Comparison of ENCODE assay signal across 21 cellular contexts in the genomic region with DNA sequence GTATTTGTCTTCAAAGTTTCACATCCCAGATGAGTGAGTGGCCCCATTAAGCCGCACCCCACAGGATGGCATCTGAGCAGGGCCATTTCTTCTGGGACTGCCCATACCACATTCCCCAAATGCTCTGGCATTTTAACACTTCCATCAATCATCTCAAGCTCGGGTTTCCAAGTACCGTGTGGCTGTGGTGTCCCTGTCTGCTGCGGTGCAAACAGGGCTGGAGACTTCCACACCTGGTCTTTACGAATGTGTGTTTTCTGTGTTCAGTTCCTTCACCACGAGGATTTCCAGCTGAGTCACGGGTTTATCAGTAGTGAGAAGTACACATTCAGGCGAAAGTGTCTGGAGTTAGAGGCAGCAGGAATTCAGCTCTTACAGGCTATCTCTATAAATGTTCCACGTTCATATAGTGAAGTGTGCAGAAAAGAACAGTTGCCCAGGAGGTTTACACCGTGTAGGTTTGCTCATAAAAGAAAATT.
DNase-seq lines count a peak whose midpoint lies in the region; ATAC-seq and TF ChIP-seq lines count a peak whose summit lies in the region.
"Had no signal": no experiment of that assay in that cellular context is flagged by ENCODE, and none has a peak within 500 bp of the region (broad histone marks: within the 10 kb centered on the region; RNA-seq: fewer than 3 reads in every experiment).

No MANE protein-coding gene starts in this region.

- H3K36me3 ChIP-seq in Caco-2 (ENCODE audit: control insufficient read depth, insufficient read depth, low read length), result no peaks in the 10 kb centered on the region
- H3K36me3 ChIP-seq in mucosa of rectum (ENCODE audit: control insufficient read depth in 2 of 2, insufficient read depth in 2 of 2, low read length in 2 of 2), result no peaks in the 10 kb centered on the region
- H3K36me3 ChIP-seq: brain microvascular endothelial cell, tibial artery had no signal

- peaks cover 39% of the 10 kb centered on the region for H3K4me1 ChIP-seq in Caco-2
- peaks cover 16 to 30% of the 10 kb centered on the region in 2 donors for H3K4me1 ChIP-seq in mucosa of rectum (ENCODE audit: control insufficient read depth in 2 of 2, insufficient read depth in 2 of 2, low read length in 2 of 2)
- H3K4me1 ChIP-seq: tibial artery had no signal

- H3K27me3 ChIP-seq in Caco-2 (replicated peaks; ENCODE audit: control insufficient read depth, insufficient read depth, low read length) (no peaks in the 10 kb centered on the region), mucosa of rectum (ENCODE audit: control insufficient read depth in 2 of 2, insufficient read depth in 2 of 2, low read length in 2 of 2) (no peaks in the 10 kb centered on the region)
- H3K27me3 ChIP-seq: brain microvascular endothelial cell, tibial artery had no signal

- no peak for TF ChIP-seq CTCF in Caco-2 (IDR thresholded peaks at IDR 0.05; ENCODE audit: insufficient read depth in 1 of 2, low read depth in 1 of 2, low read length in 1 of 2, severe bottlenecking in 1 of 2, unreplicated experiment in 1 of 2)
- no peak for TF ChIP-seq CTCF in fibroblast of villous mesenchyme (IDR thresholded peaks at IDR 0.05; ENCODE audit: insufficient read depth, low read depth, low read length)

- H3K9me3 ChIP-seq in Caco-2 (no peaks in the 10 kb centered on the region), mucosa of rectum (ENCODE audit: control insufficient read depth in 2 of 2, low read length in 2 of 2) (no peaks in the 10 kb centered on the region)
- H3K9me3 ChIP-seq: tibial artery had no signal

- peaks cover 28% of the 10 kb centered on the region for H3K9me3 Mint-ChIP-seq in Caco-2 (ENCODE audit: unreplicated experiment)
- H3K9me3 Mint-ChIP-seq: activated T-helper 1 cell treated with anti-CD3 and anti-CD28 coated beads, Interleukin-12 subunit alpha, Interleukin-12 subunit beta, Interleukin-2, Interleukin-4 antibody, amounts not matched to agents 30 ng/mL and 10 ng/mL and 1 ng/mL, durations not matched to agents 14 hours and 24 hours and 36 hours had no signal

- H3K9ac ChIP-seq in mucosa of rectum (ENCODE audit: low read depth in 1 of 2, low read length in 2 of 2), result no peak overlapping the region

- no peak overlapping the region for H3K4me3 Mint-ChIP-seq in Caco-2 (ENCODE audit: unreplicated experiment)
- H3K4me3 Mint-ChIP-seq: activated CD8-positive, alpha-beta T cell treated with anti-CD3 and anti-CD28 coated beads, Interleukin-2, amount 10 ng/mL, durations not matched to agents 7 days and 5 days; activated naive CD8-positive, alpha-beta T cell treated with anti-CD3 and anti-CD28 coated beads, Interleukin-2, amount 10 ng/mL, durations not matched to agents 7 days and 5 days; activated T-helper 1 cell treated with anti-CD3 and anti-CD28 coated beads, Interleukin-12 subunit alpha, Interleukin-12 subunit beta, Interleukin-2, Interleukin-4 antibody, amounts not matched to agents 30 ng/mL and 10 ng/mL and 1 ng/mL, durations not matched to agents 14 hours and 24 hours and 36 hours; CD4-positive, alpha-beta memory T cell; memory B cell; T-cell had no signal

- no peak overlapping the region for H3K4me3 ChIP-seq in Caco-2 (ENCODE audit: low read depth, low read length)
- H3K4me3 ChIP-seq in fibroblast of villous mesenchyme (ENCODE audit: low read depth, low read length), result no peak overlapping the region
- peak overlapping the region in 1 of 2 donors; percentile 45 for H3K4me3 ChIP-seq in mucosa of rectum (ENCODE audit: low read length in 2 of 2)
- H3K4me3 ChIP-seq: tibial artery had no signal

- BruUV-seq in Caco-2 (replicated peaks; lab: Mats Ljungman, UMichigan), result no TSS peak

- H3K27ac Mint-ChIP-seq in Caco-2 (ENCODE audit: unreplicated experiment), result peak overlapping the region; percentile 77
- H3K27ac Mint-ChIP-seq: activated CD8-positive, alpha-beta T cell treated with anti-CD3 and anti-CD28 coated beads, Interleukin-2, amount 10 ng/mL, durations not matched to agents 7 days and 5 days; activated naive CD8-positive, alpha-beta T cell treated with anti-CD3 and anti-CD28 coated beads, Interleukin-2, amount 10 ng/mL, durations not matched to agents 7 days and 5 days; activated T-helper 1 cell treated with anti-CD3 and anti-CD28 coated beads, Interleukin-12 subunit alpha, Interleukin-12 subunit beta, Interleukin-2, Interleukin-4 antibody, amounts not matched to agents 30 ng/mL and 10 ng/mL and 1 ng/mL, durations not matched to agents 14 hours and 24 hours and 36 hours; memory B cell; T-cell had no signal

- intact Hi-C loops in Caco-2 (cut with micrococcal nuclease; ENCODE audit: unreplicated experiment), result no loop called here

- no peak for ATAC-seq in HG03439 (IDR thresholded peaks at IDR 0.05; ENCODE audit: unreplicated experiment)
- ATAC-seq: activated CD8-positive, alpha-beta T cell treated with anti-CD3 and anti-CD28 coated beads, Interleukin-2, amount 10 ng/mL, durations not matched to agents 7 days and 5 days; T-cell had no signal

- peaks cover 18% of the 10 kb centered on the region for H3K4me1 Mint-ChIP-seq in Caco-2 (ENCODE audit: low read depth, unreplicated experiment)

- CTCF ChIA-PET in Caco-2 (lab: Charles Lee), result no interaction called here

- no peaks in the 10 kb centered on the region for H3K27me3 Mint-ChIP-seq in Caco-2 (ENCODE audit: insufficient read depth, unreplicated experiment)
- H3K27me3 Mint-ChIP-seq: T-cell had no signal

- H3K27ac ChIP-seq in mucosa of rectum (ENCODE audit: low read depth in 2 of 2, low read length in 2 of 2), result peak overlapping the region; percentile 66 to 79
- H3K27ac ChIP-seq: brain microvascular endothelial cell, tibial artery had no signal

- peak; percentile 38 to 58 for DNase-seq in Caco-2
- DNase-seq in LoVo (ENCODE audit: low spot score), result peak; percentile 21
- peak; percentile 81 for DNase-seq in fibroblast of villous mesenchyme (ENCODE audit: low read depth)
- DNase-seq in NCI-H510A treated with DMSO at 0.1 percent for 48 hours (lab: John Stamatoyannopoulos, UW), result no peak
- DNase-seq in germinal center (ENCODE audit: low spot score), result no peak
- DNase-seq in EL, result no peak
- DNase-seq: activated CD8-positive, alpha-beta T cell treated with anti-CD3 and anti-CD28 coated beads, Interleukin-2, amount 10 ng/mL, durations not matched to agents 7 days and 5 days; activated naive CD8-positive, alpha-beta T cell treated with anti-CD3 and anti-CD28 coated beads, Interleukin-2, amount 10 ng/mL, durations not matched to agents 7 days and 5 days; brain microvascular endothelial cell; CD4-positive, alpha-beta memory T cell; erythroblast; NCI-H1694; NCI-H446; stimulated activated CD4-positive, alpha-beta T cell treated with anti-CD3 and anti-CD28 coated beads, Interleukin-15, amount 100 ng/mL, for 24 hours; stimulated activated naive CD4-positive, alpha-beta T cell; T-cell; tibial artery had no signal

- H3K36me3 Mint-ChIP-seq in Caco-2 (ENCODE audit: insufficient read depth, unreplicated experiment), result peaks cover 5% of the 10 kb centered on the region
- H3K36me3 Mint-ChIP-seq: CD4-positive, alpha-beta memory T cell; T-cell had no signal

- POLR2A ChIA-PET in Caco-2 (lab: Charles Lee), result no interaction called here

Comparison
In these comparisons a context has a peak if more than half of its experiments do, and no peak if none do; other contexts are left out.
1. DNase-seq: peak in Caco-2 (2 of 2), LoVo (single experiment) and fibroblast of villous mesenchyme (single experiment); none in NCI-H510A treated with DMSO at 0.1 percent for 48 hours (single experiment), germinal center (single experiment) and EL (single experiment).